In genomic region chr7:29946428-29947186, GRCh38 we compare ENCODE assay signal across 1 cellular context.
TF ChIP-seq lines count a peak whose summit lies in the region.

No MANE protein-coding gene starts in this region.

TF ChIP-seq in K562, 482 proteins besides CTCF, POLR2A, EP300 and RAD21 (continued from another document):
- no peak for TF ChIP-seq POLR2B (IDR thresholded peaks at IDR 0.05; ENCODE audit: low read depth, partially characterized antibody)
